1 cellular context compared by ENCODE assay signal in the genomic region with DNA sequence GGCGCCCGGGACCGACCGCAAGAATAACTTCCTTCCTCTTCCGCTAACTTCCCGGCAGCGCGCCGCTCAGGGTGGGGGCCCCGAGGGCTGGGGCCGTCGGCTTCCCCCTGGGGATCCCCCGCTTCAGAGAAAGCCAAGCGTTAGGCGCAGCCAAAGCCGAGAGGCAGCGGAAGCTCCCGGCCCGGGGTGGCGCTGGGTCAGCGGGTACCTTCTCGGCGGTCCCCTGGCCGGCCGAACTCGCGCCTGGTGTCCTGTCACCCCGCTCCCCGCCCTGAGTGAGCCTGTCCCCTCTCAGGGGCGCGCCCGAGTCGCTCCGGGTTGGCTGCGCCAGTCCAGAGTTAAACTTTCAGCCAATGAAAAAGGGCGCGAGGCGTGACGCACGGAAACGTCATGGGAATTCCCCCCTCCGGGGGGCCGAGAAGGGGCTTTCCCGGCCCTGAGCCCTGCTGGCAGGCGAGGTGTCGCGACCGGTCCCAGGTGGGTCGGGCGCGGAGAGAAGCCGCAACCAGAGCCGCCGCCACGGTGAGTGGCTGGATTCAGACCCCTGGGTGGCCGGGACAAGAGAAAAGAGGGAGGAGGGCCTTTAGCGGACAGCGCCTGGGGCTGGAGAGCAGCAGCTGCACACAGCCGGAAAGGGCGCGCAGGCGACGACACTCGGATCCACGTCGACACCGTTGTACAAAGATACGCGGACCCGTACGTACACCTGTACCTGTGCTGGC.
A peak's percentile ranks its signal among the peaks of the same experiment; 100 is the strongest.
TF ChIP-seq lines count a peak whose summit lies in the region.

No MANE protein-coding gene starts in this region.

TF ChIP-seq in HepG2, 621 proteins besides CTCF, POLR2A, EP300 and RAD21 (continued from another document and continues in another):
- TF ChIP-seq CBX1 (IDR thresholded peaks at IDR 0.05; ENCODE audit: low read depth) (no peak), ZNF121 (CRISPR knock-in tag; IDR thresholded peaks at IDR 0.05) (peak; percentile 19), RELA (CRISPR knock-in tag; IDR thresholded peaks at IDR 0.05) (peak; percentile 99), ZNF788 (CRISPR knock-in tag; IDR thresholded peaks at IDR 0.05; ENCODE audit: borderline replicate concordance) (peak; percentile 11; the same call in 1 of the 2 replicates), NCOA2 (CRISPR knock-in tag; IDR thresholded peaks at IDR 0.05) (peak; percentile 37; the same call in 1 of the 2 replicates), NCOA5 (CRISPR knock-in tag; IDR thresholded peaks at IDR 0.05) (no peak), NFKBIZ (CRISPR knock-in tag; IDR thresholded peaks at IDR 0.05) (peak; percentile 66; the same call in 1 of the 2 replicates), ONECUT2 (CRISPR knock-in tag; IDR thresholded peaks at IDR 0.05) (no peak), ZNF782 (CRISPR knock-in tag; IDR thresholded peaks at IDR 0.05; ENCODE audit: borderline replicate concordance) (peak; percentile 43; the same call in 1 of the 2 replicates), FOSL1 (CRISPR knock-in tag; IDR thresholded peaks at IDR 0.05; ENCODE audit: borderline replicate concordance) (0 out of 2 replicates have a peak, but pooled peaks have one; percentile 27), TAF1 (CRISPR knock-in tag; IDR thresholded peaks at IDR 0.05) (0 out of 2 replicates have a peak, but pooled peaks have one; percentile 46), ZBTB20 (CRISPR knock-in tag; IDR thresholded peaks at IDR 0.05; ENCODE audit: borderline replicate concordance, low read depth) (no peak), MLLT10 (CRISPR knock-in tag; IDR thresholded peaks at IDR 0.05) (no peak), ZNF75D (CRISPR knock-in tag; IDR thresholded peaks at IDR 0.05; ENCODE audit: borderline replicate concordance) (no peak), THAP11 (CRISPR knock-in tag; IDR thresholded peaks at IDR 0.05) (peak; percentile 66; the same call in 1 of the 2 replicates), SNRNP70 (IDR thresholded peaks at IDR 0.05; ENCODE audit: low read depth, low read length) (no peak), ELF4 (CRISPR knock-in tag; IDR thresholded peaks at IDR 0.05; ENCODE audit: borderline replicate concordance) (0 out of 2 replicates have a peak, but pooled peaks have one; percentile 34), U2AF2 (IDR thresholded peaks at IDR 0.05; ENCODE audit: low read depth, low read length) (no peak), HOXA3 (CRISPR knock-in tag; IDR thresholded peaks at IDR 0.05) (peak; percentile 96), ZSCAN12 (CRISPR knock-in tag; IDR thresholded peaks at IDR 0.05) (no peak), EEA1 (CRISPR knock-in tag; IDR thresholded peaks at IDR 0.05; ENCODE audit: borderline replicate concordance) (no peak), TGIF2 (CRISPR knock-in tag; IDR thresholded peaks at IDR 0.05) (peak; percentile 92), ZNF564 (CRISPR knock-in tag; IDR thresholded peaks at IDR 0.05) (no peak; the same call in 1 of the 2 replicates), ZBTB21 (CRISPR knock-in tag; IDR thresholded peaks at IDR 0.05) (peak; percentile 94), CREB1 (IDR thresholded peaks at IDR 0.05) (peak; percentile 96), CREB1 (CRISPR knock-in tag; IDR thresholded peaks at IDR 0.05) (peak; percentile 98), ZFP36L1 (CRISPR knock-in tag; IDR thresholded peaks at IDR 0.05) (0 out of 2 replicates have a peak, but pooled peaks have one; percentile 24), ZNF205 (CRISPR knock-in tag; IDR thresholded peaks at IDR 0.05) (0 out of 2 replicates have a peak, but pooled peaks have one; percentile 26), TCF7 (IDR thresholded peaks at IDR 0.05; ENCODE audit: low read depth) (no peak), SAFB2 (CRISPR knock-in tag; IDR thresholded peaks at IDR 0.05; ENCODE audit: borderline replicate concordance, low read depth) (no peak), SIN3B (IDR thresholded peaks at IDR 0.05; ENCODE audit: low read length) (no peak), MYNN (CRISPR knock-in tag; IDR thresholded peaks at IDR 0.05; ENCODE audit: low read depth) (no peak), SRSF1 (optimal IDR thresholded peaks at IDR 0.05; ENCODE audit: low read depth, low read length) (peak; percentile 97)
- TF ChIP-seq, protein P1, sequence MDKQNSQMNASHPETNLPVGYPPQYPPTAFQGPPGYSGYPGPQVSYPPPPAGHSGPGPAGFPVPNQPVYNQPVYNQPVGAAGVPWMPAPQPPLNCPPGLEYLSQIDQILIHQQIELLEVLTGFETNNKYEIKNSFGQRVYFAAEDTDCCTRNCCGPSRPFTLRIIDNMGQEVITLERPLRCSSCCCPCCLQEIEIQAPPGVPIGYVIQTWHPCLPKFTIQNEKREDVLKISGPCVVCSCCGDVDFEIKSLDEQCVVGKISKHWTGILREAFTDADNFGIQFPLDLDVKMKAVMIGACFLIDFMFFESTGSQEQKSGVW (CRISPR knock-in tag; IDR thresholded peaks at IDR 0.05; ENCODE audit: borderline replicate concordance) = no peak
- TF ChIP-seq, protein P2, sequence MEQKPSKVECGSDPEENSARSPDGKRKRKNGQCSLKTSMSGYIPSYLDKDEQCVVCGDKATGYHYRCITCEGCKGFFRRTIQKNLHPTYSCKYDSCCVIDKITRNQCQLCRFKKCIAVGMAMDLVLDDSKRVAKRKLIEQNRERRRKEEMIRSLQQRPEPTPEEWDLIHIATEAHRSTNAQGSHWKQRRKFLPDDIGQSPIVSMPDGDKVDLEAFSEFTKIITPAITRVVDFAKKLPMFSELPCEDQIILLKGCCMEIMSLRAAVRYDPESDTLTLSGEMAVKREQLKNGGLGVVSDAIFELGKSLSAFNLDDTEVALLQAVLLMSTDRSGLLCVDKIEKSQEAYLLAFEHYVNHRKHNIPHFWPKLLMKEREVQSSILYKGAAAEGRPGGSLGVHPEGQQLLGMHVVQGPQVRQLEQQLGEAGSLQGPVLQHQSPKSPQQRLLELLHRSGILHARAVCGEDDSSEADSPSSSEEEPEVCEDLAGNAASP (CRISPR knock-in tag; IDR thresholded peaks at IDR 0.05; ENCODE audit: borderline replicate concordance) = no peak; the same call in 1 of the 2 replicates
- TF ChIP-seq, protein P3, sequence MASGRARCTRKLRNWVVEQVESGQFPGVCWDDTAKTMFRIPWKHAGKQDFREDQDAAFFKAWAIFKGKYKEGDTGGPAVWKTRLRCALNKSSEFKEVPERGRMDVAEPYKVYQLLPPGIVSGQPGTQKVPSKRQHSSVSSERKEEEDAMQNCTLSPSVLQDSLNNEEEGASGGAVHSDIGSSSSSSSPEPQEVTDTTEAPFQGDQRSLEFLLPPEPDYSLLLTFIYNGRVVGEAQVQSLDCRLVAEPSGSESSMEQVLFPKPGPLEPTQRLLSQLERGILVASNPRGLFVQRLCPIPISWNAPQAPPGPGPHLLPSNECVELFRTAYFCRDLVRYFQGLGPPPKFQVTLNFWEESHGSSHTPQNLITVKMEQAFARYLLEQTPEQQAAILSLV (CRISPR knock-in tag; IDR thresholded peaks at IDR 0.05; ENCODE audit: borderline replicate concordance) = no peak
- TF ChIP-seq, protein P4, sequence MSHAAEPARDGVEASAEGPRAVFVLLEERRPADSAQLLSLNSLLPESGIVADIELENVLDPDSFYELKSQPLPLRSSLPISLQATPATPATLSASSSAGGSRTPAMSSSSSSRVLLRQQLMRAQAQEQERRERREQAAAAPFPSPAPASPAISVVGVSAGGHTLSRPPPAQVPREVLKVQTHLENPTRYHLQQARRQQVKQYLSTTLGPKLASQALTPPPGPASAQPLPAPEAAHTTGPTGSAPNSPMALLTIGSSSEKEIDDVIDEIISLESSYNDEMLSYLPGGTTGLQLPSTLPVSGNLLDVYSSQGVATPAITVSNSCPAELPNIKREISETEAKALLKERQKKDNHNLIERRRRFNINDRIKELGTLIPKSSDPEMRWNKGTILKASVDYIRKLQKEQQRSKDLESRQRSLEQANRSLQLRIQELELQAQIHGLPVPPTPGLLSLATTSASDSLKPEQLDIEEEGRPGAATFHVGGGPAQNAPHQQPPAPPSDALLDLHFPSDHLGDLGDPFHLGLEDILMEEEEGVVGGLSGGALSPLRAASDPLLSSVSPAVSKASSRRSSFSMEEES (CRISPR knock-in tag; IDR thresholded peaks at IDR 0.05) = no peak
- TF ChIP-seq, protein P5, sequence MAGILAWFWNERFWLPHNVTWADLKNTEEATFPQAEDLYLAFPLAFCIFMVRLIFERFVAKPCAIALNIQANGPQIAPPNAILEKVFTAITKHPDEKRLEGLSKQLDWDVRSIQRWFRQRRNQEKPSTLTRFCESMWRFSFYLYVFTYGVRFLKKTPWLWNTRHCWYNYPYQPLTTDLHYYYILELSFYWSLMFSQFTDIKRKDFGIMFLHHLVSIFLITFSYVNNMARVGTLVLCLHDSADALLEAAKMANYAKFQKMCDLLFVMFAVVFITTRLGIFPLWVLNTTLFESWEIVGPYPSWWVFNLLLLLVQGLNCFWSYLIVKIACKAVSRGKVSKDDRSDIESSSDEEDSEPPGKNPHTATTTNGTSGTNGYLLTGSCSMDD (CRISPR knock-in tag; IDR thresholded peaks at IDR 0.05) = no peak
- TF ChIP-seq, protein P6, sequence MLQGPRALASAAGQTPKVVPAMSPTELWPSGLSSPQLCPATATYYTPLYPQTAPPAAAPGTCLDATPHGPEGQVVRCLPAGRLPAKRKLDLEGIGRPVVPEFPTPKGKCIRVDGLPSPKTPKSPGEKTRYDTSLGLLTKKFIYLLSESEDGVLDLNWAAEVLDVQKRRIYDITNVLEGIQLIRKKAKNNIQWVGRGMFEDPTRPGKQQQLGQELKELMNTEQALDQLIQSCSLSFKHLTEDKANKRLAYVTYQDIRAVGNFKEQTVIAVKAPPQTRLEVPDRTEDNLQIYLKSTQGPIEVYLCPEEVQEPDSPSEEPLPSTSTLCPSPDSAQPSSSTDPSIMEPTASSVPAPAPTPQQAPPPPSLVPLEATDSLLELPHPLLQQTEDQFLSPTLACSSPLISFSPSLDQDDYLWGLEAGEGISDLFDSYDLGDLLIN (CRISPR knock-in tag; IDR thresholded peaks at IDR 0.05; ENCODE audit: borderline replicate concordance) = 0 out of 2 replicates have a peak, but pooled peaks have one; percentile 32
- TF ChIP-seq, protein P7, sequence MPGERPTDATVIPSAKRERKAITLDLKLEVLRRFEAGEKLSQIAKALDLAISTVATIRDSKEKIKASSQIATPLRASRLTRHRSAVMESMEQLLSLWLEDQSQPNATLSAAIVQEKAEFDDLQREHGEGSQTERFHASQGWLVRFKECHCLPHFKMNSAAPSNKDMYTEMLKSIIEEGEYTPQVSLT (CRISPR knock-in tag; IDR thresholded peaks at IDR 0.05; ENCODE audit: borderline replicate concordance, low read depth) = no peak
- TF ChIP-seq, protein P8, sequence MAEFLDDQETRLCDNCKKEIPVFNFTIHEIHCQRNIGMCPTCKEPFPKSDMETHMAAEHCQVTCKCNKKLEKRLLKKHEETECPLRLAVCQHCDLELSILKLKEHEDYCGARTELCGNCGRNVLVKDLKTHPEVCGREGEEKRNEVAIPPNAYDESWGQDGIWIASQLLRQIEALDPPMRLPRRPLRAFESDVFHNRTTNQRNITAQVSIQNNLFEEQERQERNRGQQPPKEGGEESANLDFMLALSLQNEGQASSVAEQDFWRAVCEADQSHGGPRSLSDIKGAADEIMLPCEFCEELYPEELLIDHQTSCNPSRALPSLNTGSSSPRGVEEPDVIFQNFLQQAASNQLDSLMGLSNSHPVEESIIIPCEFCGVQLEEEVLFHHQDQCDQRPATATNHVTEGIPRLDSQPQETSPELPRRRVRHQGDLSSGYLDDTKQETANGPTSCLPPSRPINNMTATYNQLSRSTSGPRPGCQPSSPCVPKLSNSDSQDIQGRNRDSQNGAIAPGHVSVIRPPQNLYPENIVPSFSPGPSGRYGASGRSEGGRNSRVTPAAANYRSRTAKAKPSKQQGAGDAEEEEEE (CRISPR knock-in tag; IDR thresholded peaks at IDR 0.05; ENCODE audit: borderline replicate concordance) = 0 out of 2 replicates have a peak, but pooled peaks have one; percentile 47
- TF ChIP-seq, protein P9, sequence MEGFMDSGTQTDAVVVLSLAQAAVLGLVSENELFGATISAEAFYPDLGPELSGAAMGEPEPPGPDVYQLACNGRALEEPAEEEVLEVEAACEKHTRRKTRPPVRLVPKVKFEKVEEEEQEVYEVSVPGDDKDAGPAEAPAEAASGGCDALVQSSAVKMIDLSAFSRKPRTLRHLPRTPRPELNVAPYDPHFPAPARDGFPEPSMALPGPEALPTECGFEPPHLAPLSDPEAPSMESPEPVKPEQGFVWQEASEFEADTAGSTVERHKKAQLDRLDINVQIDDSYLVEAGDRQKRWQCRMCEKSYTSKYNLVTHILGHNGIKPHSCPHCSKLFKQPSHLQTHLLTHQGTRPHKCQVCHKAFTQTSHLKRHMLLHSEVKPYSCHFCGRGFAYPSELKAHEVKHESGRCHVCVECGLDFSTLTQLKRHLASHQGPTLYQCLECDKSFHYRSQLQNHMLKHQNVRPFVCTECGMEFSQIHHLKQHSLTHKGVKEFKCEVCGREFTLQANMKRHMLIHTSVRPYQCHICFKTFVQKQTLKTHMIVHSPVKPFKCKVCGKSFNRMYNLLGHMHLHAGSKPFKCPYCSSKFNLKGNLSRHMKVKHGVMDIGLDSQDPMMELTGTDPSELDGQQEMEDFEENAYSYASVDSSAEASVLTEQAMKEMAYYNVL (CRISPR knock-in tag; IDR thresholded peaks at IDR 0.05; ENCODE audit: borderline replicate concordance) = no peak
- TF ChIP-seq, protein P10, sequence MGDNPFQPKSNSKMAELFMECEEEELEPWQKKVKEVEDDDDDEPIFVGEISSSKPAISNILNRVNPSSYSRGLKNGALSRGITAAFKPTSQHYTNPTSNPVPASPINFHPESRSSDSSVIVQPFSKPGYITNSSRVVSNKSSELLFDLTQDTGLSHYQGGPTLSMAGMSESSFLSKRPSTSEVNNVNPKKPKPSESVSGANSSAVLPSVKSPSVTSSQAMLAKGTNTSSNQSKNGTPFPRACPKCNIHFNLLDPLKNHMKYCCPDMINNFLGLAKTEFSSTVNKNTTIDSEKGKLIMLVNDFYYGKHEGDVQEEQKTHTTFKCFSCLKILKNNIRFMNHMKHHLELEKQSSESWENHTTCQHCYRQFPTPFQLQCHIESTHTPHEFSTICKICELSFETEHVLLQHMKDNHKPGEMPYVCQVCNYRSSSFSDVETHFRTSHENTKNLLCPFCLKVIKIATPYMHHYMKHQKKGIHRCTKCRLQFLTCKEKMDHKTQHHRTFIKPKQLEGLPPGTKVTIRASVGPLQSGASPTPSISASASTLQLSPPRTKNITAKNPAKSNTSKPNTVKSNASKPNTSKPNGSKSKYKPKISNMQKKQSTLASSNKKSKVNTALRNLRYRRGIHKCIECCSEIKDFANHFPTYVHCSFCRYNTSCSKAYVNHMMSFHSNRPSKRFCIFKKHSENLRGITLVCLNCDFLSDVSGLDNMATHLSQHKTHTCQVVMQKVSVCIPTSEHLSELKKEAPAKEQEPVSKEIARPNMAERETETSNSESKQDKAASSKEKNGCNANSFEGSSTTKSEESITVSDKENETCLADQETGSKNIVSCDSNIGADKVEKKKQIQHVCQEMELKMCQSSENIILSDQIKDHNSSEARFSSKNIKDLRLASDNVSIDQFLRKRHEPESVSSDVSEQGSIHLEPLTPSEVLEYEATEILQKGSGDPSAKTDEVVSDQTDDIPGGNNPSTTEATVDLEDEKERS (CRISPR knock-in tag; IDR thresholded peaks at IDR 0.05) = peak; percentile 34; the same call in 1 of the 2 replicates
- TF ChIP-seq, protein P11, sequence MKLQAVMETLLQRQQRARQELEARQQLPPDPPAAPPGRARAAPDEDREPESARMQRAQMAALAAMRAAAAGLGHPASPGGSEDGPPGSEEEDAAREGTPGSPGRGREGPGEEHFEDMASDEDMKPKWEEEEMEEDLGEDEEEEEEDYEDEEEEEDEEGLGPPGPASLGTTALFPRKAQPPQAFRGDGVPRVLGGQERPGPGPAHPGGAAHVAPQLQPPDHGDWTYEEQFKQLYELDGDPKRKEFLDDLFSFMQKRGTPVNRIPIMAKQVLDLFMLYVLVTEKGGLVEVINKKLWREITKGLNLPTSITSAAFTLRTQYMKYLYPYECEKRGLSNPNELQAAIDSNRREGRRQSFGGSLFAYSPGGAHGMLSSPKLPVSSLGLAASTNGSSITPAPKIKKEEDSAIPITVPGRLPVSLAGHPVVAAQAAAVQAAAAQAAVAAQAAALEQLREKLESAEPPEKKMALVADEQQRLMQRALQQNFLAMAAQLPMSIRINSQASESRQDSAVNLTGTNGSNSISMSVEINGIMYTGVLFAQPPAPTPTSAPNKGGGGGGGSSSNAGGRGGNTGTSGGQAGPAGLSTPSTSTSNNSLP (IDR thresholded peaks at IDR 0.05; ENCODE audit: low read depth, low read length) = no peak
